In the genomic region with DNA sequence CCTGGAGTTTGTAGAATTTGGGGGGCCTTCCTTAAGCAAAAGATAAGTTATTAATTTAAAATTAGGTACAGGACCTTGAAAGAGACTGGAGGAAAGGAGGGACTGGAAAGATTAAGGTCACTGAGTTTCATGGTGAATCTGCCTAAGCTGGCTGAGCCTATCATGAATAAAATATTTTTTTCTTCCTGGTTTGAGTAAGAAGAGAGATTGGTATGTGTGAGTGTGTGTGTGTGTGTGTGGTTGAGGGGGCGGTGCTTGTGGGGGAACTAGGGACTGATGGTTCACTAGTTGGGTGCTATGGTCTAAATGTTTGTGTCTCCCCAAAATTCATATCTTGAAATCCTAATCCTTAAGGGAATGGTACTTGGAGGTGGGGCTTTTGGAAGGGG, we compare ENCODE assay signal across 14 cellular contexts.
DNase-seq lines count a peak whose midpoint lies in the region; ATAC-seq and TF ChIP-seq lines count a peak whose summit lies in the region.
"Had no signal": no experiment of that assay in that cellular context is flagged by ENCODE, and none has a peak within 500 bp of the region (broad histone marks: within the 10 kb centered on the region; RNA-seq: fewer than 3 reads in every experiment).

No MANE protein-coding gene starts in this region.

- H3K27me3 ChIP-seq in AG04450 (ENCODE audit: control insufficient read depth, insufficient read depth, low read length) (no peaks in the 10 kb centered on the region), H9 (ENCODE audit: insufficient read depth, low read length) (no peaks in the 10 kb centered on the region), breast epithelium (no peaks in the 10 kb centered on the region), neural progenitor cell (no peaks in the 10 kb centered on the region)
- H3K27me3 ChIP-seq: right lobe of liver had no signal

- ATAC-seq in GM18519 (IDR thresholded peaks at IDR 0.05; ENCODE audit: low FRiP score, unreplicated experiment) (no peak), HG02938 (IDR thresholded peaks at IDR 0.05; ENCODE audit: unreplicated experiment) (no peak)

- H3T11ph ChIP-seq in H9 (ENCODE audit: low read length) = no peak overlapping the region

- peak overlapping the region; percentile 97 for H3K27ac ChIP-seq in AG04450 (ENCODE audit: low read depth, low read length)
- H3K27ac ChIP-seq in H9 (ENCODE audit: insufficient read length, low read depth, low read length) = peak overlapping the region; percentile 0
- peak overlapping the region; percentile 63 to 86 for H3K27ac ChIP-seq in breast epithelium
- H3K27ac ChIP-seq in neural progenitor cell = no peak overlapping the region
- H3K27ac ChIP-seq: right lobe of liver had no signal

- intact Hi-C loops in breast epithelium (cut with DNase I; ENCODE audit: low total_unique reads) = no loop called here

- H2AFZ ChIP-seq in H9 (ENCODE audit: low read length) (peak overlapping the region; percentile 25), neural progenitor cell (replicated peaks) (no peak overlapping the region)

- H3K79me2 ChIP-seq in H9 (ENCODE audit: insufficient read depth, low read length) (no peaks in the 10 kb centered on the region), neural progenitor cell (ENCODE audit: low read depth) (no peaks in the 10 kb centered on the region)

- H3K9me3 Mint-ChIP-seq in H9 (peaks cover 9 to 18% of the 10 kb centered on the region in 2 experiments), neural progenitor cell (peaks cover 5% of the 10 kb centered on the region)
- H3K9me3 Mint-ChIP-seq: activated CD4-positive, alpha-beta T cell treated with anti-CD3 and anti-CD28 coated beads, Interleukin-2, amount 10 ng/mL, durations not matched to agents 7 days and 5 days had no signal

- CTCF ChIA-PET in AG04450 (lab: Charles Lee) = interaction anchor here (2.1 kb wide), 1 partner anchor 7 kb away, joined by 6 read pairs; no protein-coding TSS in a partner anchor

- POLR2A ChIA-PET in AG04450 (lab: Yijun Ruan, JAX) = interaction anchor here (0.7 to 2.7 kb wide), 4 partner anchors 8 to 363 kb away, joined by 3 to 16 read pairs (median 7); no protein-coding TSS in a partner anchor

- H3K27ac Mint-ChIP-seq in H9 (peak overlapping the region; percentile 23 to 85 (median 55); a peak in 6 of 7 replicates), neural progenitor cell (no peak overlapping the region)
- H3K27ac Mint-ChIP-seq: activated CD4-positive, alpha-beta T cell treated with anti-CD3 and anti-CD28 coated beads, Interleukin-2, amount 10 ng/mL, durations not matched to agents 7 days and 5 days; activated naive CD8-positive, alpha-beta T cell treated with anti-CD3 and anti-CD28 coated beads, Interleukin-2, amount 10 ng/mL, durations not matched to agents 7 days and 5 days; CD8-positive, alpha-beta memory T cell had no signal

- no peak overlapping the region; the same call in 1 of the 2 replicates for H3K4me3 ChIP-seq in AG04450 (ENCODE audit: low read depth, low read length)
- H3K4me3 ChIP-seq in breast epithelium = no peak overlapping the region
- no peak overlapping the region for H3K4me3 ChIP-seq in neural progenitor cell
- H3K4me3 ChIP-seq: right lobe of liver had no signal

- H2BK12ac ChIP-seq in H9 (ENCODE audit: insufficient read length, low read depth, low read length) = no peak overlapping the region

- H3K36me3 Mint-ChIP-seq in H9 (ENCODE audit: insufficient read depth in 1 of 3, low read depth in 3 of 3) (peaks cover 9 to 12% (median 10%) of the 10 kb centered on the region in 3 experiments; a peak in 6 of 7 replicates), neural progenitor cell (no peaks in the 10 kb centered on the region)
- H3K36me3 Mint-ChIP-seq: activated naive CD8-positive, alpha-beta T cell treated with anti-CD3 and anti-CD28 coated beads, Interleukin-2, amount 10 ng/mL, durations not matched to agents 7 days and 5 days had no signal

- TF ChIP-seq CTCF in AG04450 (IDR thresholded peaks at IDR 0.05; ENCODE audit: low read depth, low read length) (no peak), H9 (conservative IDR thresholded peaks at IDR 0.05) (no peak), breast epithelium (IDR thresholded peaks at IDR 0.05) (no peak), neural progenitor cell (IDR thresholded peaks at IDR 0.05) (no peak)

- H2BK15ac ChIP-seq in H9 (ENCODE audit: low read depth, low read length) = no peak overlapping the region

- no peaks in the 10 kb centered on the region for H3F3A ChIP-seq in neural progenitor cell (ENCODE audit: low read depth)

- H4K91ac ChIP-seq in H9 (ENCODE audit: insufficient read length, low read depth, low read length) = no peak overlapping the region

- no peak overlapping the region for H2BK5ac ChIP-seq in H9 (ENCODE audit: insufficient read length, low read length)

- H2AK5ac ChIP-seq in H9 (ENCODE audit: insufficient read length, low read length) = no peak overlapping the region

- peaks cover 35 to 48% of the 10 kb centered on the region in 2 experiments for H3K4me1 Mint-ChIP-seq in H9
- peaks cover 14% of the 10 kb centered on the region for H3K4me1 Mint-ChIP-seq in neural progenitor cell
- H3K4me1 Mint-ChIP-seq: CD8-positive, alpha-beta memory T cell had no signal

- H3K23me2 ChIP-seq in H9 (ENCODE audit: insufficient read length, low read depth, low read length, poor library complexity, severe bottlenecking) = no peaks in the 10 kb centered on the region

- no peak overlapping the region for H4K5ac ChIP-seq in H9 (ENCODE audit: insufficient read length, low read depth, low read length)

- peaks cover 16% of the 10 kb centered on the region; the same call in 1 of the 2 replicates for H3K4me1 ChIP-seq in H9 (ENCODE audit: insufficient read depth, low read length)
- H3K4me1 ChIP-seq in breast epithelium = peaks cover 0 to 6% of the 10 kb centered on the region in 2 donors
- peaks cover 4% of the 10 kb centered on the region for H3K4me1 ChIP-seq in neural progenitor cell
- H3K4me1 ChIP-seq: right lobe of liver had no signal

- no peak overlapping the region; a peak in 1 of 5 replicates for H3K4me3 Mint-ChIP-seq in H9
- no peak overlapping the region for H3K4me3 Mint-ChIP-seq in neural progenitor cell
- H3K4me3 Mint-ChIP-seq: activated CD4-positive, alpha-beta T cell treated with anti-CD3 and anti-CD28 coated beads, Interleukin-2, amount 10 ng/mL, durations not matched to agents 7 days and 5 days; activated naive CD8-positive, alpha-beta T cell treated with anti-CD3 and anti-CD28 coated beads, Interleukin-2, amount 10 ng/mL, durations not matched to agents 7 days and 5 days; CD8-positive, alpha-beta memory T cell had no signal

- no CpG with 5 or more reads among the region's 1 CpG for WGBS in H9 (ENCODE audit: extremely low coverage, insufficient read length, low lambda C conversion rate)

- no peaks in the 10 kb centered on the region for H3K79me1 ChIP-seq in H9 (ENCODE audit: insufficient read depth, low read depth, low read length, poor library complexity, severe bottlenecking)

- H3K36me3 ChIP-seq in breast epithelium (no peaks in the 10 kb centered on the region), neural progenitor cell (no peaks in the 10 kb centered on the region)
- H3K36me3 ChIP-seq: right lobe of liver had no signal

- H3K4ac ChIP-seq in H9 (ENCODE audit: low read depth, low read length) = no peak overlapping the region

- no peak overlapping the region for H2BK120ac ChIP-seq in H9 (ENCODE audit: low read depth, low read length, poor library complexity, severe bottlenecking)

- no peak overlapping the region for H4K8ac ChIP-seq in H9 (replicated peaks; ENCODE audit: insufficient read length, low read depth, low read length)

- no peak overlapping the region for H3K23ac ChIP-seq in H9 (ENCODE audit: insufficient read length, low read depth, low read length)

- DNase-seq in AG04450 (ENCODE audit: low read depth, low spot score) = no peak
- DNase-seq in H9 = no peak
- DNase-seq in breast epithelium (ENCODE audit: low spot score in 2 of 2) = no peak
- DNase-seq in kidney tubule cell (ENCODE audit: low spot score) = peak; percentile 85
- DNase-seq in NCI-H1417 treated with DMSO at 0.1 percent for 48 hours (lab: John Stamatoyannopoulos, UW) = no peak
- no peak for DNase-seq in neural progenitor cell (ENCODE audit: low spot score)
- DNase-seq: activated CD4-positive, alpha-beta T cell treated with anti-CD3 and anti-CD28 coated beads, Interleukin-2, amount 10 ng/mL, durations not matched to agents 7 days and 5 days; activated naive CD8-positive, alpha-beta T cell treated with anti-CD3 and anti-CD28 coated beads, Interleukin-2, amount 10 ng/mL, durations not matched to agents 7 days and 5 days; CD8-positive, alpha-beta memory T cell; NCI-H1436; NCI-H526; right lobe of liver had no signal

- H3K9ac ChIP-seq in H9 (ENCODE audit: extremely low read depth, insufficient read length, low read length) (no peak overlapping the region), neural progenitor cell (no peak overlapping the region)

- no peak overlapping the region for H3K4me2 ChIP-seq in H9 (ENCODE audit: insufficient read depth, insufficient read length, low read length)
- H3K4me2 ChIP-seq in neural progenitor cell = no peak overlapping the region

- H3K18ac ChIP-seq in H9 (ENCODE audit: insufficient read length, low read depth, low read length) = no peak overlapping the region

- H3K56ac ChIP-seq in H9 (ENCODE audit: insufficient read length, low read depth, low read length) = no peak overlapping the region

- no peak overlapping the region for H3K14ac ChIP-seq in H9 (ENCODE audit: insufficient read depth, low read length)

- H2BK20ac ChIP-seq in H9 (ENCODE audit: low read depth, low read length, poor library complexity, severe bottlenecking) = no peak overlapping the region

- no peak for TF ChIP-seq POLR2A in breast epithelium (IDR thresholded peaks at IDR 0.05)

- H3K27me3 Mint-ChIP-seq in H9 (ENCODE audit: low read depth) (no peaks in the 10 kb centered on the region; the same call in 1 of the 2 replicates), neural progenitor cell (ENCODE audit: insufficient read depth, low read depth) (peaks cover 11% of the 10 kb centered on the region)

- H4K20me1 ChIP-seq in H9 (ENCODE audit: control insufficient read depth, insufficient read depth, insufficient read length) (no peaks in the 10 kb centered on the region), neural progenitor cell (ENCODE audit: low read depth) (no peaks in the 10 kb centered on the region)

- no peaks in the 10 kb centered on the region for H3K9me3 ChIP-seq in AG04450 (ENCODE audit: control insufficient read depth, insufficient read depth, low read length)
- no peaks in the 10 kb centered on the region for H3K9me3 ChIP-seq in H9 (ENCODE audit: control insufficient read depth, low read depth, low read length)
- H3K9me3 ChIP-seq in breast epithelium = no peaks in the 10 kb centered on the region
- no peaks in the 10 kb centered on the region for H3K9me3 ChIP-seq in neural progenitor cell (ENCODE audit: low read depth)
- H3K9me3 ChIP-seq: right lobe of liver had no signal
